26 cellular contexts compared by ENCODE assay signal in the genomic region with DNA sequence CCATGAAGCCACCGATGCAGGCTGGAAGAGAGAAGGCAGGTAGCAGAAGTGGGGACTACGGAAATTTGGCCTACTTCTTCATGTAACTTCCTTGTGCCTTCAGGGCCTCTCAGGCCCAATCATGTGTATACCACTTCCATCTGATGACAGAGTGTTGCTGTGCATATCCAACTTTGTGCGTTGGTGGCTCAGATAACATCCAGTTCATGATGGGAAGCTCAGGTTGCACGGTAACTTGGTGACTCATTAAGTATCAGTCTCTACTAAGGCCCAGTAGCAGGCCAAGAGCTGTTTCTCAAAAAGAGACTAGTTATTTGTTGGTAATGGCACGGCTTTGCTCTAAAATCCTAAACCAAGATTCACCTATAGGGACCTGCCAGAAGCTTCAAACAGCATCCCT.
"Had no signal": no experiment of that assay in that cellular context is flagged by ENCODE, and none has a peak within 500 bp of the region (broad histone marks: within the 10 kb centered on the region; RNA-seq: fewer than 3 reads in every experiment).

No MANE protein-coding gene starts in this region.

- H3K9me3 ChIP-seq: esophagus muscularis mucosa, heart left ventricle, left ventricle myocardium inferior, mucosa of descending colon, right atrium auricular region, transverse colon had no signal

- H3K27ac Mint-ChIP-seq: activated naive CD4-positive, alpha-beta T cell treated with anti-CD3 and anti-CD28 coated beads, Interleukin-2, amount 10 ng/mL, durations not matched to agents 7 days and 5 days; activated T-helper 1 cell treated with anti-CD3 and anti-CD28 coated beads, Interleukin-12 subunit alpha, Interleukin-12 subunit beta, Interleukin-2, Interleukin-4 antibody, amounts not matched to agents 30 ng/mL and 10 ng/mL and 1 ng/mL, durations not matched to agents 14 hours and 24 hours and 36 hours; endodermal cell; natural killer cell treated with Interleukin-12 subunit alpha and Interleukin-12 subunit beta and Interleukin-15 and Interleukin-18, amount 100 ng/mL, for 72 hours; T-helper 2 cell treated with Interferon-gamma antibody and Interleukin-4, amounts not matched to agents 5 μg/mL and 100 μg/mL, for 36 hours had no signal

- H3K27me3 Mint-ChIP-seq: activated naive CD4-positive, alpha-beta T cell treated with anti-CD3 and anti-CD28 coated beads, Interleukin-2, amount 10 ng/mL, durations not matched to agents 7 days and 5 days; natural killer cell treated with Interleukin-12 subunit alpha and Interleukin-12 subunit beta and Interleukin-15 and Interleukin-18, amount 100 ng/mL, for 72 hours had no signal

- H3K4me3 ChIP-seq: esophagus muscularis mucosa, heart left ventricle, left ventricle myocardium inferior, lung, mucosa of descending colon, right atrium auricular region, transverse colon had no signal

- H3K4me3 Mint-ChIP-seq: activated naive CD4-positive, alpha-beta T cell treated with anti-CD3 and anti-CD28 coated beads, Interleukin-2, amount 10 ng/mL, durations not matched to agents 7 days and 5 days; activated T-helper 1 cell treated with anti-CD3 and anti-CD28 coated beads, Interleukin-12 subunit alpha, Interleukin-12 subunit beta, Interleukin-2, Interleukin-4 antibody, amounts not matched to agents 30 ng/mL and 10 ng/mL and 1 ng/mL, durations not matched to agents 14 hours and 24 hours and 36 hours; endodermal cell; immature natural killer cell; natural killer cell treated with Interleukin-12 subunit alpha and Interleukin-12 subunit beta and Interleukin-15 and Interleukin-18, amount 100 ng/mL, for 72 hours; T-helper 2 cell treated with Interferon-gamma antibody and Interleukin-4, amounts not matched to agents 5 μg/mL and 100 μg/mL, for 36 hours had no signal

- H3K4me1 Mint-ChIP-seq: activated naive CD4-positive, alpha-beta T cell treated with anti-CD3 and anti-CD28 coated beads, Interleukin-2, amount 10 ng/mL, durations not matched to agents 7 days and 5 days; immature natural killer cell had no signal

- H3K4me1 ChIP-seq: left ventricle myocardium inferior, right atrium auricular region had no signal

- DNase-seq: activated CD4-positive, alpha-beta T cell treated with anti-CD3 and anti-CD28 coated beads, Interleukin-2, amount 50 U/mL, for 1 hour; activated gamma-delta T cell; activated naive CD4-positive, alpha-beta T cell treated with anti-CD3 and anti-CD28 coated beads, Interleukin-2, amount 10 ng/mL, durations not matched to agents 7 days and 5 days; activated T-cell treated with anti-CD3 and anti-CD28 coated beads for 4 hours; amygdala; central memory CD4-positive, alpha-beta T cell; endodermal cell; foreskin keratinocyte; heart left ventricle; hypothalamus; immature natural killer cell; left ventricle myocardium inferior; mucosa of descending colon; stimulated activated CD4-positive, alpha-beta T cell treated with anti-CD3 and anti-CD28 coated beads, Interleukin-15, amount 100 ng/mL, for 24 hours; stimulated activated CD4-positive, alpha-beta T cell treated with anti-CD3 and anti-CD28 coated beads, Interleukin-2, amount 100 ng/mL, for 24 hours; stimulated activated naive CD4-positive, alpha-beta T cell treated with Interleukin-2 at 50 U/mL for 16 hours; T-helper 1 cell; transverse colon had no signal

- H3K27ac ChIP-seq: esophagus muscularis mucosa, foreskin keratinocyte, heart left ventricle, left ventricle myocardium inferior, right atrium auricular region, transverse colon, VCaP had no signal

- H3K9me3 Mint-ChIP-seq: activated naive CD4-positive, alpha-beta T cell treated with anti-CD3 and anti-CD28 coated beads, Interleukin-2, amount 10 ng/mL, durations not matched to agents 7 days and 5 days; activated T-helper 1 cell treated with anti-CD3 and anti-CD28 coated beads, Interleukin-12 subunit alpha, Interleukin-12 subunit beta, Interleukin-2, Interleukin-4 antibody, amounts not matched to agents 30 ng/mL and 10 ng/mL and 1 ng/mL, durations not matched to agents 14 hours and 24 hours and 36 hours; endodermal cell; immature natural killer cell; natural killer cell treated with Interleukin-12 subunit alpha and Interleukin-12 subunit beta and Interleukin-15 and Interleukin-18, amount 100 ng/mL, for 72 hours; T-helper 2 cell treated with Interferon-gamma antibody and Interleukin-4, amounts not matched to agents 5 μg/mL and 100 μg/mL, for 36 hours had no signal

- H3K27me3 ChIP-seq: esophagus muscularis mucosa, foreskin keratinocyte, heart left ventricle, right atrium auricular region, transverse colon had no signal

- ATAC-seq: activated CD4-positive, CD25-positive, alpha-beta regulatory T cell treated with anti-CD3 and anti-CD28 coated beads, Interleukin-2, amount 50 U/mL, for 24 hours; foreskin keratinocyte; heart left ventricle; mucosa of descending colon; natural killer cell treated with Interleukin-12 subunit alpha and Interleukin-12 subunit beta and Interleukin-15 and Interleukin-18, amount 100 ng/mL, for 72 hours had no signal
